ENCODE assay signal across 8 cellular contexts in the genomic region with DNA sequence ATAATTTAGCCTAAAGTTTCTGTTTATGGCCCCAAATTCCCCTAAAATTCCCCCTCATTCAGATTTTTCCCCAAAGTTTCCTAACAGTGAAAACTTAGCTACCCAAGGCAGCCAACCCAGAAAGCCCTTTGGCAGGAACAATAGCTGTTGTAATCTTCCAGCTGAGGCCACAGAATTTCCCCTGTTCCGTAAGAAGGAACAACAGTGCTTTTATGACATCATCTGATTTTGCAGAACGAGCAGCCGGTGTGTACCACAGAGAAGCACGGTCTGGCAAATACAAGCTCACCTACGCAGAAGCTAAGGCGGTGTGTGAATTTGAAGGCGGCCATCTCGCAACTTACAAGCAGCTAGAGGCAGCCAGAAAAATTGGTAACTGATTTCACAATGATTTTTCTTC. TPM values are rescaled to one million over a fixed set of nuclear protein-coding genes. Genes with fewer than 3 reads are reported as not detected.
DNase-seq lines count a peak whose midpoint lies in the region; ATAC-seq lines count a peak whose summit lies in the region.

No MANE protein-coding gene starts in this region.

- H3K36me3 ChIP-seq in rectal smooth muscle tissue (ENCODE audit: control insufficient read depth, insufficient read depth, low read length), result no peaks in the 10 kb centered on the region

- no peak overlapping the region for H3K4me3 ChIP-seq in rectal smooth muscle tissue (ENCODE audit: low read length)

- no peak overlapping the region for H3K9ac ChIP-seq in rectal smooth muscle tissue (ENCODE audit: low read length)

- DNase-seq in dermis blood vessel endothelial cell, result peak; percentile 42
- no peak for DNase-seq in stimulated activated naive CD4-positive, alpha-beta T cell (lab: John Stamatoyannopoulos, UW)
- no peak for DNase-seq in stimulated activated naive CD8-positive, alpha-beta T cell treated with anti-CD3 and anti-CD28 coated beads, Interleukin-15, Interleukin-2, amounts not matched to agents 100 U/mL and 50 U/mL, for 24 hours
- DNase-seq in DMS153 (lab: John Stamatoyannopoulos, UW), result no peak

- no peaks in the 10 kb centered on the region for H3K27me3 ChIP-seq in rectal smooth muscle tissue (ENCODE audit: control insufficient read depth, insufficient read depth, low read length)

- no peaks in the 10 kb centered on the region for H3K4me1 ChIP-seq in rectal smooth muscle tissue (ENCODE audit: control insufficient read depth, insufficient read depth, low read length)

- ATAC-seq in GM18909 (IDR thresholded peaks at IDR 0.05; ENCODE audit: poor library complexity, unreplicated experiment), result peak; percentile 67
- peak; percentile 65 for ATAC-seq in HG03280 (IDR thresholded peaks at IDR 0.05; ENCODE audit: unreplicated experiment)
- no peak for ATAC-seq in stimulated activated naive CD8-positive, alpha-beta T cell treated with anti-CD3 and anti-CD28 coated beads, Interleukin-15, Interleukin-2, amounts not matched to agents 100 U/mL and 50 U/mL, for 24 hours
- ATAC-seq in HG03521 (IDR thresholded peaks at IDR 0.05; ENCODE audit: unreplicated experiment), result no peak

- H3K27ac ChIP-seq in rectal smooth muscle tissue (ENCODE audit: low read depth, low read length), result peak overlapping the region; percentile 3

RNA-seq across cellular contexts. Expression of gene TNFAIP6, which starts 6.3 kb away (rescaled TPM):
- total RNA-seq in dermis blood vessel endothelial cell, result under 0.01 TPM in 1 of 2 replicates, not detected in the other

RNA-seq across cellular contexts. Expression of gene RIF1, which starts 46.0 kb away (rescaled TPM):
- total RNA-seq in dermis blood vessel endothelial cell, result 43.2 and 55.5 TPM in 2 replicates

Comparison
In these comparisons a context has a peak if more than half of its experiments do, and no peak if none do; other contexts are left out.
1. ATAC-seq: peak in GM18909 (single experiment) and HG03280 (single experiment); none in stimulated activated naive CD8-positive, alpha-beta T cell treated with anti-CD3 and anti-CD28 coated beads, Interleukin-15, Interleukin-2, amounts not matched to agents 100 U/mL and 50 U/mL, for 24 hours (single experiment) and HG03521 (single experiment).